ENCODE assay signal across 9 cellular contexts in the genomic region with DNA sequence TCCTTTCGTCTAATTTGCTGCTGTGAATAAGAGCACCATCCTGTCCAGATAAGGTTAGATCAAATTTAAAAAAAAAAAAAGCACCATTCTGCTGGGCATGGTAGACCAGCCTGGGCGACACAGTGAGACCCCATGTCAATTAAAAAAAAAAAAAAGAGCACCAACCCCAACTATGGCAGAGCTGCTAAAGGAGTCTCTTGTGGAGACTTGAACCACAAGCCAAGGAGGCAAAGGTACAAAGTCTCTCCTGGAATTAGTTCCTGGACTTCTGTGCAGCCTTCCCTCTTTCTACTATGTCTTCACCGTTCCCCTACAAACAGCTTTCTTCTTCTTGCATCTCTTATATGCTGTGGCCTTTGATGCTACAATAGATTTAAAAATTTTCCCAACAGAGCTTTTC. TPM values are rescaled to one million over a fixed set of nuclear protein-coding genes. Genes with fewer than 3 reads are reported as not detected.
DNase-seq lines count a peak whose midpoint lies in the region; ATAC-seq and TF ChIP-seq lines count a peak whose summit lies in the region.
"Had no signal": no experiment of that assay in that cellular context is flagged by ENCODE, and none has a peak within 500 bp of the region (broad histone marks: within the 10 kb centered on the region; RNA-seq: fewer than 3 reads in every experiment).

No MANE protein-coding gene starts in this region.

- no peaks in the 10 kb centered on the region for H3K27me3 ChIP-seq in BLaER1
- H3K27me3 ChIP-seq in MG63, result no peaks in the 10 kb centered on the region
- no peaks in the 10 kb centered on the region for H3K27me3 ChIP-seq in duodenal mucosa (ENCODE audit: control insufficient read depth in 1 of 2, insufficient read depth in 2 of 2, low read length in 2 of 2)

- no peak for TF ChIP-seq CTCF in nephron progenitor cell (IDR thresholded peaks at IDR 0.05)

- peak overlapping the region; percentile 90 for H3K9ac ChIP-seq in BLaER1
- H3K9ac ChIP-seq in duodenal mucosa (ENCODE audit: low read depth in 1 of 2, low read length in 2 of 2), result peak overlapping the region in 1 of 2 donors; percentile 95

- ATAC-seq in GM21381 (IDR thresholded peaks at IDR 0.05; ENCODE audit: unreplicated experiment) (no peak), HG03108 (IDR thresholded peaks at IDR 0.05; ENCODE audit: unreplicated experiment) (no peak), HG02885 (IDR thresholded peaks at IDR 0.05; ENCODE audit: poor library complexity, unreplicated experiment) (no peak)

- H3K36me3 Mint-ChIP-seq in nephron progenitor cell (ENCODE audit: low read depth), result peaks cover 20% of the 10 kb centered on the region

- DNase-seq in MG63 (no peak), nephron progenitor cell (no peak), ureter (ENCODE audit: low spot score) (no peak)
- DNase-seq: stimulated activated CD4-positive, alpha-beta T cell treated with anti-CD3 and anti-CD28 coated beads, Interleukin-15, amount 100 ng/mL, for 24 hours had no signal

- peaks cover 52% of the 10 kb centered on the region for H4K20me1 ChIP-seq in BLaER1

- peak overlapping the region; percentile 92 for H3K4me3 ChIP-seq in BLaER1
- H3K4me3 ChIP-seq in MG63, result peak overlapping the region; percentile 82
- peak overlapping the region; percentile 86 to 90 for H3K4me3 ChIP-seq in duodenal mucosa (ENCODE audit: low read depth in 1 of 2, low read length in 2 of 2)

- H3K27ac Mint-ChIP-seq in nephron progenitor cell, result peak overlapping the region; percentile 98

- peak overlapping the region; percentile 87 for H3K4me2 ChIP-seq in BLaER1

- H3K27me3 Mint-ChIP-seq in nephron progenitor cell (ENCODE audit: low read depth, poor library complexity), result no peaks in the 10 kb centered on the region

- H3K36me3 ChIP-seq in BLaER1, result peaks cover 10% of the 10 kb centered on the region
- no peaks in the 10 kb centered on the region for H3K36me3 ChIP-seq in MG63
- H3K36me3 ChIP-seq in duodenal mucosa (ENCODE audit: control insufficient read depth in 1 of 2, insufficient read depth in 2 of 2, low read length in 2 of 2), result peaks cover 3 to 5% of the 10 kb centered on the region in 2 donors

- H3K4me1 ChIP-seq in BLaER1, result peaks cover 24% of the 10 kb centered on the region
- peaks cover 9 to 13% of the 10 kb centered on the region in 2 donors for H3K4me1 ChIP-seq in duodenal mucosa (ENCODE audit: control insufficient read depth in 1 of 2, insufficient read depth in 2 of 2, low read length in 2 of 2)

- H3K9me3 ChIP-seq in BLaER1, result no peaks in the 10 kb centered on the region
- H3K9me3 ChIP-seq in MG63, result no peaks in the 10 kb centered on the region
- no peaks in the 10 kb centered on the region for H3K9me3 ChIP-seq in duodenal mucosa (ENCODE audit: control insufficient read depth in 1 of 2, low read length in 2 of 2)

- no peaks in the 10 kb centered on the region for H3K9me3 Mint-ChIP-seq in nephron progenitor cell

- peak overlapping the region; percentile 96 for H3K4me3 Mint-ChIP-seq in nephron progenitor cell

- H3K27ac ChIP-seq in BLaER1 (peak overlapping the region; percentile 88; the same call in 1 of the 2 replicates), duodenal mucosa (ENCODE audit: low read depth, low read length) (no peak overlapping the region)

- peaks cover 39% of the 10 kb centered on the region for H3K4me1 Mint-ChIP-seq in nephron progenitor cell

RNA-seq across cellular contexts. Expression of gene PIK3C2A, which starts 1.3 kb away (rescaled TPM):
- total RNA-seq in MG63 (2014; rRNA removed; shearing (Covaris generic); ENCODE audit: low replicate concordance), result 12.8 and 21.7 TPM in 2 replicates
- 97.3 TPM for total RNA-seq in ureter
